Comparison of ENCODE assay signal across 1 cellular context in genomic region chr19:3505598-3506383, GRCh38.
A peak's percentile ranks its signal among the peaks of the same experiment; 100 is the strongest.
TF ChIP-seq lines count a peak whose summit lies in the region.

TSS of gene FZR1 (plus strand) at chr19:3506311. CDS start at chr19:3522990, 16,679 bp downstream.

TF ChIP-seq in K562, 482 proteins besides CTCF, POLR2A, EP300 and RAD21 (continued from another document and continues in another):
- TF ChIP-seq ZBTB5 (IDR thresholded peaks at IDR 0.05) (no peak), ZNF518B (CRISPR knock-in tag; IDR thresholded peaks at IDR 0.05) (no peak), STAT5A (IDR thresholded peaks at IDR 0.05; ENCODE audit: borderline replicate concordance, low read length) (no peak), SIN3B (IDR thresholded peaks at IDR 0.05; ENCODE audit: low read depth) (peak; percentile 41; the same call in 1 of the 2 replicates), TCF7 (IDR thresholded peaks at IDR 0.05; ENCODE audit: borderline replicate concordance) (0 out of 2 replicates have a peak, but pooled peaks have one; percentile 24), TBP (optimal IDR thresholded peaks at IDR 0.05; ENCODE audit: low read depth, low read length) (peak; percentile 51), HMG20A (CRISPR knock-in tag; conservative IDR thresholded peaks at IDR 0.05) (no peak), MCM3 (IDR thresholded peaks at IDR 0.05) (no peak), MCM7 (IDR thresholded peaks at IDR 0.05) (no peak), TAL1 (IDR thresholded peaks at IDR 0.05) (no peak), TRIM25 (IDR thresholded peaks at IDR 0.05; ENCODE audit: borderline replicate concordance) (no peak), ZNF184 (CRISPR knock-in tag; IDR thresholded peaks at IDR 0.05) (no peak), SRSF7 (optimal IDR thresholded peaks at IDR 0.05; ENCODE audit: low read depth, low read length) (no peak), ELF1 (tag; IDR thresholded peaks at IDR 0.05) (peak; percentile 99), BMI1 (IDR thresholded peaks at IDR 0.05; ENCODE audit: low read length) (peak; percentile 92), JUND (IDR thresholded peaks at IDR 0.05; ENCODE audit: borderline replicate concordance, low read depth, low read length) (peak; percentile 21; the same call in 1 of the 2 replicates), JUND (tag; IDR thresholded peaks at IDR 0.05; ENCODE audit: borderline replicate concordance, low read depth, low read length) (peak; percentile 13; the same call in 1 of the 3 replicates), KDM4B (IDR thresholded peaks at IDR 0.05; ENCODE audit: borderline replicate concordance in 2 of 2, low read depth in 1 of 2) (peak in 1 of 2 experiments; percentile 45; a peak in 1 of 4 replicates), NR4A1 (CRISPR knock-in tag; IDR thresholded peaks at IDR 0.05) (no peak), NR4A1 (tag; IDR thresholded peaks at IDR 0.05) (no peak), ID3 (CRISPR knock-in tag; IDR thresholded peaks at IDR 0.05) (no peak), ID3 (tag; IDR thresholded peaks at IDR 0.05) (0 out of 2 replicates have a peak, but pooled peaks have one; percentile 33), TRIM28 (IDR thresholded peaks at IDR 0.05) (no peak), TOE1 (IDR thresholded peaks at IDR 0.05; ENCODE audit: borderline replicate concordance) (no peak), TOE1 (CRISPR knock-in tag; IDR thresholded peaks at IDR 0.05; ENCODE audit: borderline replicate concordance, low read depth) (no peak), FOXK1 (CRISPR knock-in tag; IDR thresholded peaks at IDR 0.05; ENCODE audit: borderline replicate concordance) (0 out of 2 replicates have a peak, but pooled peaks have one; percentile 14), CSDE1 (IDR thresholded peaks at IDR 0.05) (peak in 1 of 2 experiments; percentile 97; a peak in 2 of 4 replicates), ZNF583 (CRISPR knock-in tag; IDR thresholded peaks at IDR 0.05) (no peak), FOXA3 (CRISPR knock-in tag; conservative IDR thresholded peaks at IDR 0.05 in 1 of 2, IDR thresholded peaks at IDR 0.05 in 1 of 2) (0 out of 4 replicates have a peak, but pooled peaks of 1 of the 2 experiments have one; percentile 77), MAX (CRISPR knock-in tag; IDR thresholded peaks at IDR 0.05) (peak; percentile 75), ZNF398 (CRISPR knock-in tag; IDR thresholded peaks at IDR 0.05) (no peak), ZBTB33 (CRISPR knock-in tag; IDR thresholded peaks at IDR 0.05) (0 out of 2 replicates have a peak, but pooled peaks have one; percentile 39), SAFB2 (IDR thresholded peaks at IDR 0.05; ENCODE audit: borderline replicate concordance, low read depth, low read length, severe bottlenecking) (no peak), TCFL5 (CRISPR knock-in tag; conservative IDR thresholded peaks at IDR 0.05) (no peak), ZBTB8A (IDR thresholded peaks at IDR 0.05; ENCODE audit: partially characterized antibody) (no peak), CTBP1 (IDR thresholded peaks at IDR 0.05; ENCODE audit: borderline replicate concordance) (peak; percentile 79), BDP1 (IDR thresholded peaks at IDR 0.05; ENCODE audit: insufficient read depth, insufficient read length) (no peak), CREB3L1 (IDR thresholded peaks at IDR 0.05; ENCODE audit: borderline replicate concordance, low read depth) (peak; percentile 68; the same call in 1 of the 2 replicates), RFX1 (IDR thresholded peaks at IDR 0.05) (peak; percentile 99), CHD4 (IDR thresholded peaks at IDR 0.05; ENCODE audit: insufficient read depth, insufficient replicate concordance, low read depth, low read length, poor library complexity, severe bottlenecking) (no peak), NCOA4 (IDR thresholded peaks at IDR 0.05; ENCODE audit: partially characterized antibody) (no peak), CEBPB (tag; IDR thresholded peaks at IDR 0.05) (peak; percentile 75; the same call in 1 of the 2 replicates), ZNF511 (CRISPR knock-in tag; IDR thresholded peaks at IDR 0.05) (peak; percentile 59; the same call in 1 of the 2 replicates), KAT7 (CRISPR knock-in tag; IDR thresholded peaks at IDR 0.05; ENCODE audit: borderline replicate concordance) (no peak), RBFOX2 (IDR thresholded peaks at IDR 0.05; ENCODE audit: low read depth, low read length) (peak; percentile 84), HDGF (IDR thresholded peaks at IDR 0.05) (0 out of 2 replicates have a peak, but pooled peaks have one; percentile 60), MBD2 (IDR thresholded peaks at IDR 0.05; ENCODE audit: borderline replicate concordance, low read depth) (no peak), TRIM24 (IDR thresholded peaks at IDR 0.05) (no peak), CREB1 (IDR thresholded peaks at IDR 0.05) (peak; percentile 95), CREB1 (CRISPR knock-in tag; IDR thresholded peaks at IDR 0.05) (peak; percentile 95), RNF219 (CRISPR knock-in tag; IDR thresholded peaks at IDR 0.05) (no peak), FOXJ2 (tag; IDR thresholded peaks at IDR 0.05) (peak; percentile 69; the same call in 1 of the 2 replicates), HLTF (IDR thresholded peaks at IDR 0.05) (no peak), DIDO1 (tag; IDR thresholded peaks at IDR 0.05; ENCODE audit: low read depth) (no peak), NCOA6 (IDR thresholded peaks at IDR 0.05) (no peak), KLF16 (IDR thresholded peaks at IDR 0.05) (no peak), ZNF695 (CRISPR knock-in tag; IDR thresholded peaks at IDR 0.05) (no peak), BRF1 (IDR thresholded peaks at IDR 0.05; ENCODE audit: borderline replicate concordance, extremely low read depth, insufficient read length) (no peak)
